Comparison of ENCODE assay signal across 1 cellular context in genomic region chr17:82267575-82268379, GRCh38.
TF ChIP-seq lines count a peak whose summit lies in the region.

No MANE protein-coding gene starts in this region.

TF ChIP-seq in HepG2, 621 proteins besides CTCF, POLR2A, EP300 and RAD21 (continued from another document and continues in another):
- TF ChIP-seq ZNF543 (CRISPR knock-in tag; IDR thresholded peaks at IDR 0.05) (peak; percentile 62; the same call in 1 of the 2 replicates), ZUFSP (CRISPR knock-in tag; IDR thresholded peaks at IDR 0.05; ENCODE audit: borderline replicate concordance) (no peak), PLSCR1 (CRISPR knock-in tag; IDR thresholded peaks at IDR 0.05; ENCODE audit: borderline replicate concordance) (no peak; the same call in 1 of the 2 replicates), ZSCAN22 (CRISPR knock-in tag; IDR thresholded peaks at IDR 0.05) (no peak), JUND (CRISPR knock-in tag; IDR thresholded peaks at IDR 0.05) (peak; percentile 100), ZNF572 (CRISPR knock-in tag; IDR thresholded peaks at IDR 0.05) (peak; percentile 50; the same call in 1 of the 2 replicates), KDM4B (CRISPR knock-in tag; IDR thresholded peaks at IDR 0.05) (peak; percentile 95), ZNF816 (CRISPR knock-in tag; IDR thresholded peaks at IDR 0.05; ENCODE audit: borderline replicate concordance) (peak; percentile 89), ZBTB3 (CRISPR knock-in tag; IDR thresholded peaks at IDR 0.05; ENCODE audit: borderline replicate concordance, low read depth) (0 out of 2 replicates have a peak, but pooled peaks have one; percentile 37), SRF (IDR thresholded peaks at IDR 0.05; ENCODE audit: low read depth, low read length) (no peak), SNAPC2 (CRISPR knock-in tag; IDR thresholded peaks at IDR 0.05) (peak; percentile 88; the same call in 1 of the 2 replicates), FOXA1 (IDR thresholded peaks at IDR 0.05) (no peak), FOXA1 (CRISPR knock-in tag; IDR thresholded peaks at IDR 0.05) (peak; percentile 63), ZBTB34 (CRISPR knock-in tag; IDR thresholded peaks at IDR 0.05) (peak; percentile 97), ZNF512 (CRISPR knock-in tag; IDR thresholded peaks at IDR 0.05) (no peak), SPEN (CRISPR knock-in tag; IDR thresholded peaks at IDR 0.05; ENCODE audit: low read depth) (peak; percentile 91; the same call in 1 of the 2 replicates), CSRNP2 (CRISPR knock-in tag; conservative IDR thresholded peaks at IDR 0.05; ENCODE audit: low read depth) (no peak), AGO2 (optimal IDR thresholded peaks at IDR 0.05; ENCODE audit: low read depth, low read length) (peak; percentile 91), ZNF317 (CRISPR knock-in tag; IDR thresholded peaks at IDR 0.05) (peak; percentile 89), ETV5 (CRISPR knock-in tag; IDR thresholded peaks at IDR 0.05; ENCODE audit: borderline replicate concordance) (peak; percentile 83), PPARG (CRISPR knock-in tag; conservative IDR thresholded peaks at IDR 0.05) (peak; percentile 76), PAX8 (CRISPR knock-in tag; IDR thresholded peaks at IDR 0.05; ENCODE audit: borderline replicate concordance) (0 out of 2 replicates have a peak, but pooled peaks have one; percentile 56), ZNF703 (CRISPR knock-in tag; IDR thresholded peaks at IDR 0.05; ENCODE audit: borderline replicate concordance) (0 out of 2 replicates have a peak, but pooled peaks have one; percentile 78), SIX4 (CRISPR knock-in tag; IDR thresholded peaks at IDR 0.05) (peak; percentile 75; the same call in 1 of the 2 replicates), HDAC2 (CRISPR knock-in tag; IDR thresholded peaks at IDR 0.05) (peak; percentile 98), MXD3 (CRISPR knock-in tag; IDR thresholded peaks at IDR 0.05) (no peak), IRX3 (CRISPR knock-in tag; IDR thresholded peaks at IDR 0.05; ENCODE audit: borderline replicate concordance, low read depth) (no peak), TAF1 (CRISPR knock-in tag; IDR thresholded peaks at IDR 0.05) (peak; percentile 52), BCL3 (CRISPR knock-in tag; IDR thresholded peaks at IDR 0.05) (no peak; the same call in 1 of the 2 replicates), TEAD2 (CRISPR knock-in tag; IDR thresholded peaks at IDR 0.05) (no peak), MXD4 (CRISPR knock-in tag; IDR thresholded peaks at IDR 0.05) (peak; percentile 90), ZNF788 (CRISPR knock-in tag; IDR thresholded peaks at IDR 0.05; ENCODE audit: borderline replicate concordance) (peak; percentile 98), BCLAF1 (IDR thresholded peaks at IDR 0.05) (no peak), ZNF670 (CRISPR knock-in tag; IDR thresholded peaks at IDR 0.05; ENCODE audit: borderline replicate concordance) (peak; percentile 96)
- TF ChIP-seq, protein P1, sequence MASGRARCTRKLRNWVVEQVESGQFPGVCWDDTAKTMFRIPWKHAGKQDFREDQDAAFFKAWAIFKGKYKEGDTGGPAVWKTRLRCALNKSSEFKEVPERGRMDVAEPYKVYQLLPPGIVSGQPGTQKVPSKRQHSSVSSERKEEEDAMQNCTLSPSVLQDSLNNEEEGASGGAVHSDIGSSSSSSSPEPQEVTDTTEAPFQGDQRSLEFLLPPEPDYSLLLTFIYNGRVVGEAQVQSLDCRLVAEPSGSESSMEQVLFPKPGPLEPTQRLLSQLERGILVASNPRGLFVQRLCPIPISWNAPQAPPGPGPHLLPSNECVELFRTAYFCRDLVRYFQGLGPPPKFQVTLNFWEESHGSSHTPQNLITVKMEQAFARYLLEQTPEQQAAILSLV (CRISPR knock-in tag; IDR thresholded peaks at IDR 0.05; ENCODE audit: borderline replicate concordance), result no peak; the same call in 1 of the 2 replicates
- TF ChIP-seq, protein P2, sequence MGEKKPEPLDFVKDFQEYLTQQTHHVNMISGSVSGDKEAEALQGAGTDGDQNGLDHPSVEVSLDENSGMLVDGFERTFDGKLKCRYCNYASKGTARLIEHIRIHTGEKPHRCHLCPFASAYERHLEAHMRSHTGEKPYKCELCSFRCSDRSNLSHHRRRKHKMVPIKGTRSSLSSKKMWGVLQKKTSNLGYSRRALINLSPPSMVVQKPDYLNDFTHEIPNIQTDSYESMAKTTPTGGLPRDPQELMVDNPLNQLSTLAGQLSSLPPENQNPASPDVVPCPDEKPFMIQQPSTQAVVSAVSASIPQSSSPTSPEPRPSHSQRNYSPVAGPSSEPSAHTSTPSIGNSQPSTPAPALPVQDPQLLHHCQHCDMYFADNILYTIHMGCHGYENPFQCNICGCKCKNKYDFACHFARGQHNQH (CRISPR knock-in tag; IDR thresholded peaks at IDR 0.05), result peak; percentile 98
- TF ChIP-seq, protein P3, sequence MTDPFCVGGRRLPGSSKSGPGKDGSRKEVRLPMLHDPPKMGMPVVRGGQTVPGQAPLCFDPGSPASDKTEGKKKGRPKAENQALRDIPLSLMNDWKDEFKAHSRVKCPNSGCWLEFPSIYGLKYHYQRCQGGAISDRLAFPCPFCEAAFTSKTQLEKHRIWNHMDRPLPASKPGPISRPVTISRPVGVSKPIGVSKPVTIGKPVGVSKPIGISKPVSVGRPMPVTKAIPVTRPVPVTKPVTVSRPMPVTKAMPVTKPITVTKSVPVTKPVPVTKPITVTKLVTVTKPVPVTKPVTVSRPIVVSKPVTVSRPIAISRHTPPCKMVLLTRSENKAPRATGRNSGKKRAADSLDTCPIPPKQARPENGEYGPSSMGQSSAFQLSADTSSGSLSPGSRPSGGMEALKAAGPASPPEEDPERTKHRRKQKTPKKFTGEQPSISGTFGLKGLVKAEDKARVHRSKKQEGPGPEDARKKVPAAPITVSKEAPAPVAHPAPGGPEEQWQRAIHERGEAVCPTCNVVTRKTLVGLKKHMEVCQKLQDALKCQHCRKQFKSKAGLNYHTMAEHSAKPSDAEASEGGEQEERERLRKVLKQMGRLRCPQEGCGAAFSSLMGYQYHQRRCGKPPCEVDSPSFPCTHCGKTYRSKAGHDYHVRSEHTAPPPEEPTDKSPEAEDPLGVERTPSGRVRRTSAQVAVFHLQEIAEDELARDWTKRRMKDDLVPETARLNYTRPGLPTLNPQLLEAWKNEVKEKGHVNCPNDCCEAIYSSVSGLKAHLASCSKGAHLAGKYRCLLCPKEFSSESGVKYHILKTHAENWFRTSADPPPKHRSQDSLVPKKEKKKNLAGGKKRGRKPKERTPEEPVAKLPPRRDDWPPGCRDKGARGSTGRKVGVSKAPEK (CRISPR knock-in tag; IDR thresholded peaks at IDR 0.05; ENCODE audit: borderline replicate concordance), result peak; percentile 86; the same call in 1 of the 2 replicates
- TF ChIP-seq, protein P4, sequence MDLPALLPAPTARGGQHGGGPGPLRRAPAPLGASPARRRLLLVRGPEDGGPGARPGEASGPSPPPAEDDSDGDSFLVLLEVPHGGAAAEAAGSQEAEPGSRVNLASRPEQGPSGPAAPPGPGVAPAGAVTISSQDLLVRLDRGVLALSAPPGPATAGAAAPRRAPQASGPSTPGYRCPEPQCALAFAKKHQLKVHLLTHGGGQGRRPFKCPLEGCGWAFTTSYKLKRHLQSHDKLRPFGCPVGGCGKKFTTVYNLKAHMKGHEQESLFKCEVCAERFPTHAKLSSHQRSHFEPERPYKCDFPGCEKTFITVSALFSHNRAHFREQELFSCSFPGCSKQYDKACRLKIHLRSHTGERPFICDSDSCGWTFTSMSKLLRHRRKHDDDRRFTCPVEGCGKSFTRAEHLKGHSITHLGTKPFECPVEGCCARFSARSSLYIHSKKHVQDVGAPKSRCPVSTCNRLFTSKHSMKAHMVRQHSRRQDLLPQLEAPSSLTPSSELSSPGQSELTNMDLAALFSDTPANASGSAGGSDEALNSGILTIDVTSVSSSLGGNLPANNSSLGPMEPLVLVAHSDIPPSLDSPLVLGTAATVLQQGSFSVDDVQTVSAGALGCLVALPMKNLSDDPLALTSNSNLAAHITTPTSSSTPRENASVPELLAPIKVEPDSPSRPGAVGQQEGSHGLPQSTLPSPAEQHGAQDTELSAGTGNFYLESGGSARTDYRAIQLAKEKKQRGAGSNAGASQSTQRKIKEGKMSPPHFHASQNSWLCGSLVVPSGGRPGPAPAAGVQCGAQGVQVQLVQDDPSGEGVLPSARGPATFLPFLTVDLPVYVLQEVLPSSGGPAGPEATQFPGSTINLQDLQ (CRISPR knock-in tag; IDR thresholded peaks at IDR 0.05), result 0 out of 2 replicates have a peak, but pooled peaks have one; percentile 8
